ENCODE assay signal across 9 cellular contexts in genomic region chr5:9496801-9497200, GRCh38. TPM values are rescaled to one million over a fixed set of nuclear protein-coding genes. Genes with fewer than 3 reads are reported as not detected.
"Had no signal": no experiment of that assay in that cellular context is flagged by ENCODE, and none has a peak within 500 bp of the region (broad histone marks: within the 10 kb centered on the region; RNA-seq: fewer than 3 reads in every experiment).

No MANE protein-coding gene starts in this region.

- H3K27ac Mint-ChIP-seq: IgD-negative memory B cell had no signal

- ATAC-seq: HepG2, K562 had no signal

- H3K27ac ChIP-seq: HL-60, KMS-11 had no signal

- H3K4me3 ChIP-seq: K562 had no signal

- H3K9ac ChIP-seq: KMS-11 had no signal

- H3K4me1 Mint-ChIP-seq: IgD-negative memory B cell had no signal

- H3K4me2 ChIP-seq: KMS-11 had no signal

- H3K27me3 Mint-ChIP-seq: IgD-negative memory B cell had no signal

- H3K4me3 Mint-ChIP-seq: IgD-negative memory B cell had no signal

- DNase-seq: IMR-90, KBM-7, KG1 had no signal

- H3K36me3 Mint-ChIP-seq: IgD-negative memory B cell had no signal

RNA-seq across cellular contexts. Expression of gene SEMA5A, which starts 49.1 kb away (rescaled TPM):
- total RNA-seq: HepG2, HT-29 had no signal
- polyA plus RNA-seq: IgD-negative memory B cell, K562 had no signal
